ENCODE assay signal across 9 cellular contexts in genomic region chr12:14958361-14959125, GRCh38. TPM values are rescaled to one million over a fixed set of nuclear protein-coding genes. Genes with fewer than 3 reads are reported as not detected.
DNase-seq lines count a peak whose midpoint lies in the region; ATAC-seq and TF ChIP-seq lines count a peak whose summit lies in the region.
"Had no signal": no experiment of that assay in that cellular context is flagged by ENCODE, and none has a peak within 500 bp of the region (broad histone marks: within the 10 kb centered on the region; RNA-seq: fewer than 3 reads in every experiment).

No MANE protein-coding gene starts in this region.

- TF ChIP-seq EP300 in SK-N-SH (IDR thresholded peaks at IDR 0.05; ENCODE audit: borderline replicate concordance in 1 of 2, low read depth in 1 of 2, low read length in 1 of 2): no peak

- H3K4me2 ChIP-seq in SK-N-SH: peak overlapping the region; percentile 82

- peaks cover 8 to 43% of the 10 kb centered on the region in 2 experiments for H3K4me1 ChIP-seq in SK-N-SH (ENCODE audit: control insufficient read depth in 1 of 2, insufficient read depth in 2 of 2, low read depth in 1 of 2, low read length in 1 of 2)
- peaks cover 0 to 2% of the 10 kb centered on the region in 2 donors for H3K4me1 ChIP-seq in esophagus (ENCODE audit: control insufficient read depth in 2 of 2, insufficient read depth in 2 of 2, low read length in 1 of 2)

- TF ChIP-seq CTCF in GM12875 (IDR thresholded peaks at IDR 0.05; ENCODE audit: borderline replicate concordance, insufficient read depth, low read depth, low read length): no peak
- no peak for TF ChIP-seq CTCF in SK-N-SH (IDR thresholded peaks at IDR 0.05)
- TF ChIP-seq CTCF in RWPE1 (conservative IDR thresholded peaks at IDR 0.05; ENCODE audit: low read depth): no peak

- WGBS in SK-N-SH (ENCODE audit: low lambda C conversion rate): 35% methylated on average over 11 of the region's 11 CpGs
- WGBS in esophagus, 2 donors: 72 to 73% methylated on average over 11 of the region's 11 CpGs

- H3K27ac ChIP-seq in SK-N-SH (ENCODE audit: low read depth in 2 of 2, low read length in 1 of 2) (peak overlapping the region; percentile 9 to 94; a peak in 3 of 4 replicates), esophagus (ENCODE audit: low read depth in 2 of 2, low read length in 1 of 2) (peak overlapping the region; percentile 52 to 55), RWPE1 (no peak overlapping the region)

- no peaks in the 10 kb centered on the region for H3K27me3 ChIP-seq in SK-N-SH (ENCODE audit: insufficient read depth)
- no peaks in the 10 kb centered on the region for H3K27me3 ChIP-seq in esophagus (ENCODE audit: control insufficient read depth in 1 of 2, insufficient read depth in 2 of 2, low read length in 2 of 2)

- peak overlapping the region; percentile 89 for H3K4me3 ChIP-seq in GM12875 (ENCODE audit: low read depth, low read length)
- H3K4me3 ChIP-seq in SK-N-SH (ENCODE audit: low read depth in 2 of 2, low read length in 1 of 2): peak overlapping the region in 1 of 2 experiments; percentile 0; a peak in 2 of 4 replicates
- H3K4me3 ChIP-seq in esophagus (ENCODE audit: low read depth in 1 of 2, low read length in 2 of 2): peak overlapping the region; percentile 7 to 62

- no peaks in the 10 kb centered on the region for H4K20me1 ChIP-seq in SK-N-SH (ENCODE audit: insufficient read depth)

- POLR2A ChIA-PET in SK-N-SH (lab: Yijun Ruan, JAX) (no interaction called here), RWPE1 (lab: Yijun Ruan, JAX; ENCODE audit: low non-redundant PET) (no interaction called here)

- H2AFZ ChIP-seq in SK-N-SH (ENCODE audit: low read depth): no peak overlapping the region

- H3K27ac Mint-ChIP-seq in stimulated activated effector memory CD8-positive, alpha-beta T cell treated with anti-CD3 and anti-CD28 coated beads, Interleukin-12 subunit alpha, Interleukin-12 subunit beta, amount 100 ng/mL, for 72 hours: peak overlapping the region; percentile 96

- DNase-seq in SK-N-SH: no peak
- DNase-seq in stimulated activated effector memory CD8-positive, alpha-beta T cell treated with anti-CD3 and anti-CD28 coated beads, Interleukin-12 subunit alpha, Interleukin-12 subunit beta, amount 100 ng/mL, for 72 hours (ENCODE audit: low spot score in 2 of 2): no peak
- no peak for DNase-seq in RWPE1 (ENCODE audit: low spot score)
- DNase-seq in SK-N-DZ (ENCODE audit: low spot score): no peak
- DNase-seq: GF-D8, nucleus accumbens had no signal

- H3K9ac ChIP-seq in SK-N-SH: peak overlapping the region; percentile 45

- no peaks in the 10 kb centered on the region for H3K9me3 Mint-ChIP-seq in stimulated activated effector memory CD8-positive, alpha-beta T cell treated with anti-CD3 and anti-CD28 coated beads, Interleukin-12 subunit alpha, Interleukin-12 subunit beta, amount 100 ng/mL, for 72 hours

- peaks cover 78% of the 10 kb centered on the region for H3K79me2 ChIP-seq in SK-N-SH (ENCODE audit: insufficient read depth)

- H3K36me3 ChIP-seq in SK-N-SH (replicated peaks in 1 of 2; ENCODE audit: control insufficient read depth in 1 of 2, insufficient read depth in 2 of 2, low read length in 1 of 2): no peaks in the 10 kb centered on the region
- no peaks in the 10 kb centered on the region for H3K36me3 ChIP-seq in esophagus (ENCODE audit: control insufficient read depth in 2 of 2, insufficient read depth in 2 of 2, low read length in 1 of 2)

- no peak for TF ChIP-seq RAD21 in SK-N-SH (IDR thresholded peaks at IDR 0.05; ENCODE audit: low read length)

- CTCF ChIA-PET in SK-N-SH (lab: Yijun Ruan, JAX): interaction anchor here (2.1 kb wide), 1 partner anchor 37 kb away, joined by 5 read pairs; no protein-coding TSS in a partner anchor
- CTCF ChIA-PET in RWPE1 (lab: Yijun Ruan, JAX): no interaction called here

- H3K9me3 ChIP-seq in SK-N-SH (no peaks in the 10 kb centered on the region), esophagus (ENCODE audit: control insufficient read depth in 2 of 2, insufficient read depth in 1 of 2, low read depth in 1 of 2, low read length in 1 of 2) (no peaks in the 10 kb centered on the region)

- H3K9me2 ChIP-seq in SK-N-SH: no peaks in the 10 kb centered on the region

- peak; percentile 47 for ATAC-seq in stimulated activated effector memory CD8-positive, alpha-beta T cell treated with anti-CD3 and anti-CD28 coated beads, Interleukin-12 subunit alpha, Interleukin-12 subunit beta, amount 100 ng/mL, for 72 hours
- no peak for ATAC-seq in HG03378 (IDR thresholded peaks at IDR 0.05; ENCODE audit: unreplicated experiment)

- H3K4me1 Mint-ChIP-seq in stimulated activated effector memory CD8-positive, alpha-beta T cell treated with anti-CD3 and anti-CD28 coated beads, Interleukin-12 subunit alpha, Interleukin-12 subunit beta, amount 100 ng/mL, for 72 hours: peaks cover 45% of the 10 kb centered on the region

- H3K4me3 Mint-ChIP-seq in stimulated activated effector memory CD8-positive, alpha-beta T cell treated with anti-CD3 and anti-CD28 coated beads, Interleukin-12 subunit alpha, Interleukin-12 subunit beta, amount 100 ng/mL, for 72 hours: peak overlapping the region; percentile 96

- peaks cover 39% of the 10 kb centered on the region for H3F3A ChIP-seq in SK-N-SH (replicated peaks; ENCODE audit: insufficient read depth)

- peaks cover 74% of the 10 kb centered on the region for H3K36me3 Mint-ChIP-seq in stimulated activated effector memory CD8-positive, alpha-beta T cell treated with anti-CD3 and anti-CD28 coated beads, Interleukin-12 subunit alpha, Interleukin-12 subunit beta, amount 100 ng/mL, for 72 hours

TF ChIP-seq in SK-N-SH, 30 proteins besides CTCF, POLR2A, EP300 and RAD21:
- peak; percentile 17; the same call in 1 of the 2 replicates for TF ChIP-seq NFIC (IDR thresholded peaks at IDR 0.05; ENCODE audit: borderline replicate concordance)
- peak; percentile 35; the same call in 1 of the 2 replicates for TF ChIP-seq TCF12 (IDR thresholded peaks at IDR 0.05)
- TF ChIP-seq PBX3 (IDR thresholded peaks at IDR 0.05): 0 out of 2 replicates have a peak, but pooled peaks have one; percentile 24
- no peak for TF ChIP-seq TAF1 (IDR thresholded peaks at IDR 0.05; ENCODE audit: borderline replicate concordance, low read depth, low read length)
- no peak for TF ChIP-seq NRF1 (IDR thresholded peaks at IDR 0.05; ENCODE audit: low read depth, low read length)
- TF ChIP-seq FOXM1 (IDR thresholded peaks at IDR 0.05; ENCODE audit: low read depth): no peak
- no peak for TF ChIP-seq POLR2AphosphoS5 (IDR thresholded peaks at IDR 0.05; ENCODE audit: low read depth, low read length)
- TF ChIP-seq FOSL2 (IDR thresholded peaks at IDR 0.05; ENCODE audit: borderline replicate concordance, low read depth): peak; percentile 25; the same call in 1 of the 2 replicates
- TF ChIP-seq RXRA (IDR thresholded peaks at IDR 0.05; ENCODE audit: borderline replicate concordance, low read depth): no peak
- TF ChIP-seq, protein P1, sequence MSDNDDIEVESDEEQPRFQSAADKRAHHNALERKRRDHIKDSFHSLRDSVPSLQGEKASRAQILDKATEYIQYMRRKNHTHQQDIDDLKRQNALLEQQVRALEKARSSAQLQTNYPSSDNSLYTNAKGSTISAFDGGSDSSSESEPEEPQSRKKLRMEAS (IDR thresholded peaks at IDR 0.05; ENCODE audit: low read depth): no peak

RNA-seq across cellular contexts. Expression of gene ARHGDIB, which starts 2.9 kb away (rescaled TPM):
- 362 and 393 TPM in 2 replicates for polyA plus RNA-seq in SK-N-SH (2012; rRNA removed)
- polyA plus RNA-seq in SK-N-SH (2012; cell fraction: cytosol; rRNA removed): 353 and 368 TPM in 2 replicates
- polyA plus RNA-seq in SK-N-SH (2012; cell fraction: nucleus; rRNA removed): 212 and 243 TPM in 2 replicates
- 10 to 100 TPM; 69.0 to 86.9 TPM for polyA plus RNA-seq in esophagus
- polyA plus RNA-seq in SK-N-DZ (2014; cell fraction: cytosol; rRNA removed): 0.77 and 0.94 TPM in 2 replicates
- polyA plus RNA-seq in SK-N-DZ (2014; cell fraction: nucleus; rRNA removed): 0.50 and 3.4 TPM in 2 replicates

RNA-seq across cellular contexts. Expression of gene PDE6H, which starts 14.3 kb away (rescaled TPM):
- polyA plus RNA-seq in SK-N-SH (2012; rRNA removed) (not detected in 2 replicates), esophagus (not detected)
- polyA plus RNA-seq in SK-N-SH (2012; cell fraction: cytosol; rRNA removed): not detected in 2 replicates
- 0.10 TPM in 1 of 2 replicates, not detected in the other for polyA plus RNA-seq in SK-N-SH (2012; cell fraction: nucleus; rRNA removed)
- polyA plus RNA-seq in SK-N-DZ (2014; cell fraction: cytosol; rRNA removed): not detected in 2 replicates
- polyA plus RNA-seq in SK-N-DZ (2014; cell fraction: nucleus; rRNA removed): not detected in 2 replicates

RNA-seq across cellular contexts. Expression of gene ERP27, which starts 20.2 kb away (rescaled TPM):
- polyA plus RNA-seq in SK-N-SH (2012; rRNA removed) (0.64 and 1.1 TPM in 2 replicates), esophagus (under 1 TPM; 0.16 to 0.51 TPM)
- 1.2 and 1.7 TPM in 2 replicates for polyA plus RNA-seq in SK-N-SH (2012; cell fraction: cytosol; rRNA removed)
- 0.22 and 0.58 TPM in 2 replicates for polyA plus RNA-seq in SK-N-SH (2012; cell fraction: nucleus; rRNA removed)
- polyA plus RNA-seq in SK-N-DZ (2014; cell fraction: cytosol; rRNA removed): not detected in 2 replicates
- 0.07 TPM in 1 of 2 replicates, not detected in the other for polyA plus RNA-seq in SK-N-DZ (2014; cell fraction: nucleus; rRNA removed)
